Comparison of ENCODE assay signal across 8 cellular contexts in genomic region chr17:40541873-40542561, GRCh38. TPM values are rescaled to one million over a fixed set of nuclear protein-coding genes. Genes with fewer than 3 reads are reported as not detected.
DNase-seq lines count a peak whose midpoint lies in the region; ATAC-seq, FAIRE-seq and TF ChIP-seq lines count a peak whose summit lies in the region.

No MANE protein-coding gene starts in this region.

- FAIRE-seq in D721Med (lab: Jason Lieb, UNC) = no peak

- H3K36me3 Mint-ChIP-seq in activated naive CD8-positive, alpha-beta T cell treated with anti-CD3 and anti-CD28 coated beads for 36 hours = peaks cover 9% of the 10 kb centered on the region

- H3K9ac ChIP-seq in IMR-90 (ENCODE audit: low read depth, low read length) (peak overlapping the region; percentile 68), skeletal muscle tissue (ENCODE audit: low read depth in 1 of 3, low read length in 3 of 3) (peak overlapping the region in 2 of 3 donors; percentile 25 to 50)

- peak overlapping the region; percentile 86 for H2AK9ac ChIP-seq in IMR-90 (replicated peaks; ENCODE audit: low read depth, low read length, poor library complexity)

- H2AFZ ChIP-seq in IMR-90 (replicated peaks; ENCODE audit: low read length, poor library complexity) = peak overlapping the region; percentile 90

- peak overlapping the region; percentile 81 for H3K4me3 Mint-ChIP-seq in activated naive CD8-positive, alpha-beta T cell treated with anti-CD3 and anti-CD28 coated beads for 36 hours

- peak overlapping the region; percentile 72 for H3K18ac ChIP-seq in IMR-90 (ENCODE audit: low read depth, low read length)

- intact Hi-C loops in IMR-90 (cut with micrococcal nuclease) = loop anchor here (1.0 kb wide), 1 partner anchor 9 kb away; no protein-coding TSS in a partner anchor
- intact Hi-C loops in right cardiac atrium (cut with DNase I) = no loop called here

- TF ChIP-seq RAD21 in IMR-90 (IDR thresholded peaks at IDR 0.05; ENCODE audit: low read length) = no peak

- no peaks in the 10 kb centered on the region for H3K27me3 Mint-ChIP-seq in activated naive CD8-positive, alpha-beta T cell treated with anti-CD3 and anti-CD28 coated beads for 36 hours

- H4K5ac ChIP-seq in IMR-90 (ENCODE audit: low read depth, low read length) = peak overlapping the region; percentile 85

- H3K36me3 ChIP-seq in IMR-90 (ENCODE audit: control insufficient read depth, insufficient read depth, low read length) (no peaks in the 10 kb centered on the region), skeletal muscle tissue (ENCODE audit: control insufficient read depth in 3 of 3, insufficient read depth in 3 of 3, low read length in 3 of 3) (no peaks in the 10 kb centered on the region)

- H3K27ac Mint-ChIP-seq in activated naive CD8-positive, alpha-beta T cell treated with anti-CD3 and anti-CD28 coated beads for 36 hours = peak overlapping the region; percentile 100

- H3K27me3 ChIP-seq in IMR-90 (ENCODE audit: control insufficient read depth, insufficient read depth, low read length) = no peaks in the 10 kb centered on the region
- H3K27me3 ChIP-seq in right cardiac atrium (ENCODE audit: control insufficient read depth, insufficient read depth) = no peaks in the 10 kb centered on the region
- H3K27me3 ChIP-seq in skeletal muscle tissue (ENCODE audit: control insufficient read depth in 3 of 3, insufficient read depth in 3 of 3, low read length in 3 of 3) = no peaks in the 10 kb centered on the region

- TF ChIP-seq CTCF in IMR-90 (conservative IDR thresholded peaks at IDR 0.05; ENCODE audit: low read depth, low read length) (no peak), D721Med (IDR thresholded peaks at IDR 0.05; ENCODE audit: insufficient read depth, missing control alignments) (no peak)

- peaks cover 31% of the 10 kb centered on the region for H3K4me1 ChIP-seq in IMR-90 (ENCODE audit: control insufficient read depth, insufficient read depth, low read length)
- peaks cover 35% of the 10 kb centered on the region for H3K4me1 ChIP-seq in right cardiac atrium (ENCODE audit: control insufficient read depth, insufficient read depth, low read length)
- peaks cover 54 to 63% (median 62%) of the 10 kb centered on the region in 3 donors for H3K4me1 ChIP-seq in skeletal muscle tissue (ENCODE audit: control insufficient read depth in 3 of 3, insufficient read depth in 3 of 3, low read length in 3 of 3)

- 53% methylated on average over 12 of the region's 18 CpGs; no CpG with 5 or more reads in 1 of the 2 experiments for WGBS in IMR-90 (ENCODE audit: extremely low coverage in 2 of 2, insufficient read length in 1 of 2), 2 experiments
- WGBS in right cardiac atrium = 40% methylated on average over 18 of the region's 18 CpGs

- dilution Hi-C loops in IMR-90 (cut with HindIII; ENCODE audit: low sequenced_read_pairs, unreplicated experiment) = no loop called here

- ATAC-seq in IMR-90 (ENCODE audit: low read depth) = peak; percentile 48
- peak; percentile 81 to 88 for ATAC-seq in right cardiac atrium
- no peak for ATAC-seq in GM18519 (IDR thresholded peaks at IDR 0.05; ENCODE audit: low FRiP score, unreplicated experiment)

- no peak overlapping the region for H3K4me3 ChIP-seq in IMR-90 (ENCODE audit: insufficient read depth, low read depth, low read length)
- no peak overlapping the region for H3K4me3 ChIP-seq in right cardiac atrium (ENCODE audit: low read length)
- peak overlapping the region in 1 of 3 donors; percentile 41 for H3K4me3 ChIP-seq in skeletal muscle tissue (ENCODE audit: low read length in 3 of 3)

- no peaks in the 10 kb centered on the region for H4K20me1 ChIP-seq in IMR-90 (ENCODE audit: insufficient read depth, low read length)

- peak overlapping the region; percentile 100 for H2BK20ac ChIP-seq in IMR-90 (ENCODE audit: low read depth, low read length)

- peaks cover 56% of the 10 kb centered on the region for H3K9me1 ChIP-seq in IMR-90 (ENCODE audit: insufficient read depth, low read length)

- H2AK5ac ChIP-seq in IMR-90 (ENCODE audit: low read depth, low read length) = peak overlapping the region; percentile 100

- H3K27ac ChIP-seq in IMR-90 (ENCODE audit: insufficient read depth, low read length) (peak overlapping the region; percentile 95), right cardiac atrium (ENCODE audit: low read length) (peak overlapping the region; percentile 96), skeletal muscle tissue (ENCODE audit: low read depth, low read length) (peak overlapping the region; percentile 97)

- H4K91ac ChIP-seq in IMR-90 (ENCODE audit: insufficient read depth, low read depth, low read length) = peak overlapping the region; percentile 100

- H3K56ac ChIP-seq in IMR-90 (ENCODE audit: extremely low read depth, insufficient read depth, low read length) = peak overlapping the region; percentile 86

- H3K14ac ChIP-seq in IMR-90 (replicated peaks; ENCODE audit: low read depth, low read length) = peak overlapping the region; percentile 100

- H3K23ac ChIP-seq in IMR-90 (ENCODE audit: low read depth, low read length) = peak overlapping the region; percentile 98

- H3K9me3 ChIP-seq in IMR-90 (ENCODE audit: control insufficient read depth, insufficient read depth, low read length) (no peaks in the 10 kb centered on the region), right cardiac atrium (ENCODE audit: control insufficient read depth, low read length) (no peaks in the 10 kb centered on the region), skeletal muscle tissue (ENCODE audit: control insufficient read depth in 3 of 3, low read length in 3 of 3) (no peaks in the 10 kb centered on the region)

- no TSS peak for BruUV-seq in IMR-90 (replicated peaks; lab: Mats Ljungman, UMichigan)

- peak overlapping the region; percentile 100 for H3K4ac ChIP-seq in IMR-90 (ENCODE audit: low read depth, low read length)

- DNase-seq in IMR-90 = no peak
- DNase-seq in activated naive CD8-positive, alpha-beta T cell treated with anti-CD3 and anti-CD28 coated beads for 36 hours = no peak
- peak in 1 of 3 donors; percentile 94 for DNase-seq in right cardiac atrium
- no peak for DNase-seq in D721Med (ENCODE audit: insufficient read length, low spot score)
- no peak for DNase-seq in epidermal melanocyte (ENCODE audit: insufficient read length, low spot score)
- no peak for DNase-seq in cerebellar nuclear complex (lab: John Stamatoyannopoulos, UW)

- CTCF ChIA-PET in IMR-90 (lab: Yijun Ruan, JAX) = interaction anchor here (1.1 kb wide), 1 partner anchor 66 kb away, joined by 3 read pairs; no protein-coding TSS in a partner anchor

- H3K4me1 Mint-ChIP-seq in activated naive CD8-positive, alpha-beta T cell treated with anti-CD3 and anti-CD28 coated beads for 36 hours = peaks cover 83% of the 10 kb centered on the region

- peaks cover 0 to 18% of the 10 kb centered on the region in 2 experiments; a peak in 3 of 4 replicates for H3K79me1 ChIP-seq in IMR-90 (ENCODE audit: low read depth in 1 of 2, low read length in 2 of 2)

- H2BK5ac ChIP-seq in IMR-90 (ENCODE audit: low read depth, low read length, poor library complexity, severe bottlenecking) = peak overlapping the region; percentile 83

- H4K8ac ChIP-seq in IMR-90 (ENCODE audit: low read depth in 2 of 2, low read length in 2 of 2) = peak overlapping the region; percentile 97 to 99

- H2BK120ac ChIP-seq in IMR-90 (ENCODE audit: low read depth, low read length) = peak overlapping the region; percentile 100

- peak overlapping the region; percentile 98 for H2BK15ac ChIP-seq in IMR-90 (ENCODE audit: low read depth, low read length)

- peaks cover 1% of the 10 kb centered on the region for H3K9me3 Mint-ChIP-seq in activated naive CD8-positive, alpha-beta T cell treated with anti-CD3 and anti-CD28 coated beads for 36 hours

- in situ Hi-C loops in IMR-90 (cut with MboI; ENCODE audit: low sequenced_read_pairs) = no loop called here

- TF ChIP-seq POLR2A in IMR-90 (IDR thresholded peaks at IDR 0.05; ENCODE audit: low read depth, low read length) = no peak; the same call in 1 of the 2 replicates

- no peak overlapping the region; the same call in 1 of the 2 replicates for H3K4me2 ChIP-seq in IMR-90 (ENCODE audit: low read depth, low read length)

- POLR2A ChIA-PET in IMR-90 (lab: Charles Lee; ENCODE audit: unreplicated experiment) = interaction anchor here (0.9 to 1.5 kb wide), 2 partner anchors 9 to 25 kb away, joined by 4 to 5 read pairs; no protein-coding TSS in a partner anchor

TF ChIP-seq in IMR-90, 13 proteins besides CTCF, POLR2A, EP300 and RAD21:
- TF ChIP-seq ELK1 (IDR thresholded peaks at IDR 0.05; ENCODE audit: borderline replicate concordance, low read depth, low read length) (no peak), MAFK (IDR thresholded peaks at IDR 0.05; ENCODE audit: low read depth, low read length) (no peak), CEBPB (IDR thresholded peaks at IDR 0.05; ENCODE audit: low read depth, low read length) (no peak), SMC3 (IDR thresholded peaks at IDR 0.05; ENCODE audit: low read depth, low read length) (no peak)
TF ChIP-seq in IMR-90: peak in this region for 0.

RNA-seq across cellular contexts. Expression of gene CCR7, which starts 23.3 kb away (rescaled TPM):
- total RNA-seq in IMR-90 (2012; rRNA removed) = 0.28 and 0.36 TPM in 2 replicates
- 0.14 and 0.22 TPM in 2 replicates for polyA plus RNA-seq in IMR-90 (2012; rRNA removed)
- polyA plus RNA-seq in IMR-90 (2012; cell fraction: cytosol; rRNA removed) = 0.16 TPM in 1 of 2 replicates, not detected in the other
- polyA plus RNA-seq in IMR-90 (2012; cell fraction: nucleus; rRNA removed; ENCODE audit: low replicate concordance) = 0.23 and 0.39 TPM in 2 replicates
- total RNA-seq in activated naive CD8-positive, alpha-beta T cell treated with anti-CD3 and anti-CD28 coated beads for 36 hours = 100 to 1,000 TPM; 260 to 274 TPM
- total RNA-seq in right cardiac atrium = under 1 TPM in 2 of 4 donors, not detected in 2; 0.19 to 0.20 TPM
- 0.11 TPM for polyA plus RNA-seq in right cardiac atrium
- 1.0 TPM for total RNA-seq in skeletal muscle tissue

RNA-seq across cellular contexts. Expression of gene TNS4, which starts 40.6 kb away (rescaled TPM):
- total RNA-seq in IMR-90 (2012; rRNA removed) (0.28 TPM in 1 of 2 replicates, not detected in the other), right cardiac atrium (under 1 TPM in 1 of 4 donors, not detected in 3; 0.14 TPM), skeletal muscle tissue (not detected)
- polyA plus RNA-seq in IMR-90 (2012; rRNA removed) (0.07 TPM in 1 of 2 replicates, not detected in the other), right cardiac atrium (not detected)
- polyA plus RNA-seq in IMR-90 (2012; cell fraction: cytosol; rRNA removed) = 0.07 and 0.08 TPM in 2 replicates
- polyA plus RNA-seq in IMR-90 (2012; cell fraction: nucleus; rRNA removed; ENCODE audit: low replicate concordance) = 0.33 and 0.57 TPM in 2 replicates
- 1 to 10 TPM; 7.3 to 7.6 TPM for total RNA-seq in activated naive CD8-positive, alpha-beta T cell treated with anti-CD3 and anti-CD28 coated beads for 36 hours

Comparison
In these comparisons a context has a peak if more than half of its experiments do, and no peak if none do; other contexts are left out.
1. RNA of gene CCR7, which starts 23.3 kb away (total RNA-seq): 260 to 274 TPM in activated naive CD8-positive, alpha-beta T cell treated with anti-CD3 and anti-CD28 coated beads for 36 hours; 1.0 TPM in skeletal muscle tissue (single experiment), 0.28 to 0.36 TPM in IMR-90 and 0.19 to 0.20 TPM in right cardiac atrium; every median in the first group is over 100 times any median in the second.
2. Peak in every context shown above with its lines, with median percentiles within 50 percentile points of each other: H3K27ac ChIP-seq.